In genomic region chr3:42526616-42527367, GRCh38 we compare ENCODE assay signal across 11 cellular contexts. TPM values are rescaled to one million over a fixed set of nuclear protein-coding genes. Genes with fewer than 3 reads are reported as not detected.
DNase-seq lines count a peak whose midpoint lies in the region; ATAC-seq, FAIRE-seq and TF ChIP-seq lines count a peak whose summit lies in the region.
"Had no signal": no experiment of that assay in that cellular context is flagged by ENCODE, and none has a peak within 500 bp of the region (broad histone marks: within the 10 kb centered on the region; RNA-seq: fewer than 3 reads in every experiment).

No MANE protein-coding gene starts in this region.

- POLR2A ChIA-PET in GM12878 (lab: Charles Lee): no interaction called here

- no peak for TF ChIP-seq POLR2A in GM12878 (IDR thresholded peaks at IDR 0.05; ENCODE audit: low read depth, low read length)

- ATAC-seq in GM21529 (IDR thresholded peaks at IDR 0.05; ENCODE audit: unreplicated experiment) (peak; percentile 45), GM12878 (peak; percentile 77), pancreas (no peak)
- ATAC-seq: esophagus mucosa had no signal

- CTCF ChIA-PET in GM12878 (lab: Yijun Ruan, JAX): interaction anchor here (0.5 to 1.4 kb wide), 2 partner anchors 280 to 621 kb away, joined by 3 to 4 read pairs; no protein-coding TSS in a partner anchor
- CTCF ChIA-PET in mammary epithelial cell (lab: Charles Lee; ENCODE audit: low non-redundant PET): interaction anchor here (0.6 kb wide), 1 partner anchor 25 kb away, joined by 4 read pairs; no protein-coding TSS in a partner anchor

- H3K4me3 ChIP-seq in GM12878: no peak overlapping the region
- no peak overlapping the region for H3K4me3 ChIP-seq in mammary epithelial cell (replicated peaks in 1 of 3; ENCODE audit: insufficient read depth in 1 of 3, low read depth in 2 of 3, low read length in 3 of 3)
- H3K4me3 ChIP-seq in pancreas: no peak overlapping the region

- FAIRE-seq in GM12878 (lab: Jason Lieb, UNC) (no peak), HTR-8/SVneo (lab: Jason Lieb, UNC) (no peak), pancreas (lab: Jason Lieb, UNC) (no peak)

- intact Hi-C loops in GM12878 (cut with micrococcal nuclease; ENCODE audit: unreplicated experiment): no loop called here
- intact Hi-C loops in mammary epithelial cell (cut with micrococcal nuclease): loop anchor here (10.0 kb wide), 1 partner anchor 562 kb away; the partner anchor contains the start of gene ULK4
- intact Hi-C loops in pancreas (cut with DNase I): loop anchor here in 1 of 3 donors (10.0 kb wide), 1 partner anchor 272 kb away; no protein-coding TSS in a partner anchor

- H3K4me2 ChIP-seq in GM12878 (ENCODE audit: control insufficient read depth, insufficient read depth) (no peak overlapping the region), mammary epithelial cell (ENCODE audit: insufficient read depth, low read depth, low read length) (no peak overlapping the region)

- dilution Hi-C loops in mammary epithelial cell (cut with HindIII; ENCODE audit: low sequenced_read_pairs): loop anchor here (5.0 to 10.0 kb wide), 2 partner anchors 84 to 292 kb away; no protein-coding TSS in a partner anchor

- SMC1A ChIA-PET in GM12878 (lab: Charles Lee; ENCODE audit: uncharacterized antibody, unreplicated experiment): no interaction called here

- BruUV-seq in GM12878 (replicated peaks; lab: Mats Ljungman, UMichigan) (no TSS peak), mammary epithelial cell (replicated peaks; lab: Mats Ljungman, UMichigan) (no TSS peak)

- RAD21 ChIA-PET in GM12878 (lab: Charles Lee; ENCODE audit: unreplicated experiment): no interaction called here

- TF ChIP-seq RAD21 in GM12878 (IDR thresholded peaks at IDR 0.05; ENCODE audit: insufficient read depth, low read depth, low read length): no peak

- H3K36me3 ChIP-seq in GM12878 (ENCODE audit: control insufficient read depth in 2 of 2, insufficient read depth in 2 of 2, low read length in 1 of 2) (no peaks in the 10 kb centered on the region), mammary epithelial cell (ENCODE audit: insufficient read depth, low read length) (no peaks in the 10 kb centered on the region), pancreas (no peaks in the 10 kb centered on the region)

- no peaks in the 10 kb centered on the region for H3K79me2 ChIP-seq in GM12878 (ENCODE audit: control insufficient read depth, insufficient read depth, low read length)
- no peaks in the 10 kb centered on the region for H3K79me2 ChIP-seq in mammary epithelial cell (ENCODE audit: insufficient read depth, low read length)

- H4K20me1 ChIP-seq in GM12878 (ENCODE audit: control insufficient read depth, insufficient read depth): no peaks in the 10 kb centered on the region
- no peaks in the 10 kb centered on the region for H4K20me1 ChIP-seq in mammary epithelial cell (ENCODE audit: insufficient read depth, low read length)

- H3K27ac ChIP-seq in GM12878 (ENCODE audit: control insufficient read depth, insufficient read depth) (no peak overlapping the region), mammary epithelial cell (ENCODE audit: insufficient read depth, low read depth, low read length) (no peak overlapping the region), pancreas (no peak overlapping the region)

- TF ChIP-seq EP300 in GM12878 (IDR thresholded peaks at IDR 0.05; ENCODE audit: borderline replicate concordance in 1 of 2, control insufficient read depth in 1 of 2, low read depth in 2 of 2, low read length in 2 of 2): no peak

- no peaks in the 10 kb centered on the region for H3K9me3 ChIP-seq in GM12878 (replicated peaks; ENCODE audit: control insufficient read depth, insufficient read depth, low read length)
- H3K9me3 ChIP-seq in mammary epithelial cell (replicated peaks; ENCODE audit: insufficient read depth, low read length): no peaks in the 10 kb centered on the region
- no peaks in the 10 kb centered on the region for H3K9me3 ChIP-seq in pancreas

- peak; percentile 70 for DNase-seq in activated CD4-positive, alpha-beta T cell treated with anti-CD3 and anti-CD28 coated beads for 48 hours
- DNase-seq in GM12878 (ENCODE audit: low read depth, low spot score) (no peak), dedifferentiated amniotic fluid mesenchymal stem cell (ENCODE audit: extremely low spot score) (no peak), HTR-8/SVneo (ENCODE audit: insufficient read length, low spot score) (no peak), mammary epithelial cell (no peak), pancreas (no peak)
- DNase-seq in stimulated activated CD4-positive, alpha-beta T cell treated with anti-CD3 and anti-CD28 coated beads, TNF-alpha, amount 100 ng/mL, for 48 hours (ENCODE audit: low read depth in 3 of 3): peak in 2 of 3 donors; percentile 35 to 42
- DNase-seq: kidney glomerular epithelial cell, OCI-M1 had no signal

- in situ Hi-C loops in GM12878 (cut with MboI) (no loop called here), mammary epithelial cell (cut with MboI; ENCODE audit: low sequenced_read_pairs in 2 of 2) (loop anchor here in 1 of 2 donors (25.0 kb wide), 1 partner anchor 289 kb away; no protein-coding TSS in a partner anchor)

- no peak overlapping the region for H3K9ac ChIP-seq in GM12878 (ENCODE audit: control insufficient read depth, insufficient read depth, low read length)
- no peak overlapping the region for H3K9ac ChIP-seq in mammary epithelial cell (ENCODE audit: insufficient read depth, low read length)

- H2AFZ ChIP-seq in GM12878 (ENCODE audit: control insufficient read depth, low read depth, low read length): no peak overlapping the region
- H2AFZ ChIP-seq in mammary epithelial cell (ENCODE audit: low read depth, low read length): no peak overlapping the region

- WGBS in GM12878 (ENCODE audit: insufficient coverage, insufficient replicate concordance, low lambda C conversion rate, missing lambda C conversion rate): 12% methylated on average over 15 of the region's 15 CpGs
- 54% methylated on average over 10 of the region's 15 CpGs for WGBS in mammary epithelial cell (ENCODE audit: low coverage, missing lambda C conversion rate)
- 80 to 87% methylated on average over 15 of the region's 15 CpGs for WGBS in pancreas, 2 donors

- no peaks in the 10 kb centered on the region for H3K4me1 ChIP-seq in GM12878 (ENCODE audit: control insufficient read depth, insufficient read depth, low read length)
- H3K4me1 ChIP-seq in mammary epithelial cell (ENCODE audit: insufficient read depth, low read length): peaks cover 2% of the 10 kb centered on the region
- no peaks in the 10 kb centered on the region for H3K4me1 ChIP-seq in pancreas

- TF ChIP-seq CTCF in GM12878 (IDR thresholded peaks at IDR 0.05 in 2 of 3, conservative IDR thresholded peaks at IDR 0.05 in 1 of 3; ENCODE audit: control insufficient read depth in 2 of 3, extremely low read depth in 1 of 3, insufficient read depth in 1 of 3, low read depth in 3 of 3, low read length in 3 of 3) (peak in 1 of 3 experiments; percentile 20; a peak in 1 of 6 replicates), mammary epithelial cell (conservative IDR thresholded peaks at IDR 0.05 in 1 of 2, IDR thresholded peaks at IDR 0.05 in 1 of 2; ENCODE audit: extremely low read depth in 1 of 2, insufficient read depth in 1 of 2, low read depth in 1 of 2, low read length in 2 of 2) (no peak), pancreas (IDR thresholded peaks at IDR 0.05) (no peak)

- H3K27me3 ChIP-seq in GM12878 (replicated peaks in 1 of 2; ENCODE audit: control insufficient read depth in 2 of 2, insufficient read depth in 2 of 2, low read length in 1 of 2) (no peaks in the 10 kb centered on the region; a peak in 2 of 4 replicates), mammary epithelial cell (ENCODE audit: insufficient read depth, low read length) (no peaks in the 10 kb centered on the region), pancreas (no peaks in the 10 kb centered on the region)

RNA-seq across cellular contexts. Expression of gene VIPR1, which starts 24.3 kb away (rescaled TPM):
- 0.35 TPM in 1 of 2 replicates, not detected in the other for total RNA-seq in GM12878 (2013; cell fraction: nucleolus; rRNA removed)
- total RNA-seq in GM12878 (2014; rRNA removed) (not detected in 2 replicates), GM12878 (2014; rRNA removed; fragmentation: Illumina TruSeq; extraction: Trizol) (not detected in 2 replicates), GM12878 (2021) (0.18 and 0.29 TPM in 2 replicates), mammary epithelial cell (10 to 100 TPM in 1 of 2 donors, 1 to 10 TPM in 1; 4.7 to 21.3 TPM), pancreas (1 to 10 TPM in 5 of 6 donors, under 1 TPM in 1; 0.47 to 3.4 (median 1.9) TPM)
- polyA plus RNA-seq in GM12878 (2011; ENCODE audit: low read depth): 0.59 TPM
- polyA plus RNA-seq in GM12878 (2011; rRNA removed) (not detected in 2 replicates), GM12878 (2014; fragmentation: Illumina TruSeq; extraction: Trizol) (0.03 TPM in 1 of 2 replicates, not detected in the other), GM12878 (2014; fragmentation: Nextera tagmentation; extraction: Ambion mirVana) (not detected), GM12878 (2014; rRNA removed) (0.04 and 0.28 TPM in 2 replicates), GM12878 (2016; fragmentation: Nextera tagmentation; extraction: Ambion mirVana) (under 1 TPM in 1 of 2 experiments, not detected in 1; 0.07 TPM), mammary epithelial cell (0.77 TPM), pancreas (10 to 100 TPM in 1 of 2 donors, 1 to 10 TPM in 1; 3.4 to 10.6 TPM)
- 0.04 TPM in 1 of 2 replicates, not detected in the other for polyA plus RNA-seq in GM12878 (2011; cell fraction: cytosol; rRNA removed)
- polyA plus RNA-seq in GM12878 (2011; cell fraction: nucleus; rRNA removed): 0.04 TPM in 1 of 2 replicates, not detected in the other
- polyA plus RNA-seq in GM12878 (2012): 0.74 and 1.2 TPM in 2 replicates
- 0.07 and 0.21 TPM in 2 replicates for polyA minus RNA-seq in GM12878 (2011; rRNA and poly(A)+ RNA removed)
- not detected in 2 replicates for polyA minus RNA-seq in GM12878 (2011; cell fraction: cytosol; rRNA and poly(A)+ RNA removed)
- polyA minus RNA-seq in GM12878 (2011; cell fraction: nucleus; rRNA and poly(A)+ RNA removed): not detected in 2 replicates
- polyA minus RNA-seq in mammary epithelial cell: 12.5 TPM

RNA-seq across cellular contexts. Expression of gene SEC22C, which starts 55.0 kb away (rescaled TPM):
- total RNA-seq in GM12878 (2013; cell fraction: nucleolus; rRNA removed): 49.4 and 57.2 TPM in 2 replicates
- total RNA-seq in GM12878 (2014; rRNA removed) (45.0 and 56.6 TPM in 2 replicates), GM12878 (2014; rRNA removed; fragmentation: Illumina TruSeq; extraction: Trizol) (41.0 and 44.9 TPM in 2 replicates), GM12878 (2021) (35.8 and 36.2 TPM in 2 replicates), mammary epithelial cell (10 to 100 TPM; 53.2 to 68.7 TPM), pancreas (10 to 100 TPM; 19.5 to 26.1 (median 21.7) TPM)
- polyA plus RNA-seq in GM12878 (2011; ENCODE audit: low read depth): 18.2 TPM
- polyA plus RNA-seq in GM12878 (2011; rRNA removed) (29.6 and 31.1 TPM in 2 replicates), GM12878 (2014; fragmentation: Illumina TruSeq; extraction: Trizol) (39.5 and 47.5 TPM in 2 replicates), GM12878 (2014; fragmentation: Nextera tagmentation; extraction: Ambion mirVana) (10 to 100 TPM; 15.6 to 19.3 TPM), GM12878 (2014; rRNA removed) (38.6 and 44.4 TPM in 2 replicates), GM12878 (2016; fragmentation: Nextera tagmentation; extraction: Ambion mirVana) (10 to 100 TPM; 46.0 to 47.0 TPM), mammary epithelial cell (34.2 TPM), pancreas (10 to 100 TPM; 12.0 to 23.7 TPM)
- 25.3 and 26.2 TPM in 2 replicates for polyA plus RNA-seq in GM12878 (2011; cell fraction: cytosol; rRNA removed)
- 17.2 and 19.9 TPM in 2 replicates for polyA plus RNA-seq in GM12878 (2011; cell fraction: nucleus; rRNA removed)
- 19.5 and 21.3 TPM in 2 replicates for polyA plus RNA-seq in GM12878 (2012)
- 21.8 and 21.9 TPM in 2 replicates for polyA minus RNA-seq in GM12878 (2011; rRNA and poly(A)+ RNA removed)
- 6.8 and 10.2 TPM in 2 replicates for polyA minus RNA-seq in GM12878 (2011; cell fraction: cytosol; rRNA and poly(A)+ RNA removed)
- polyA minus RNA-seq in GM12878 (2011; cell fraction: nucleus; rRNA and poly(A)+ RNA removed): 4.8 and 8.6 TPM in 2 replicates
- polyA minus RNA-seq in mammary epithelial cell: 46.7 TPM

Comparison
In these comparisons a context has a peak if more than half of its experiments do, and no peak if none do; other contexts are left out.
1. ATAC-seq: peak in GM21529 (single experiment) and GM12878 (single experiment); none in pancreas (0 of 4).
2. DNase-seq: peak in activated CD4-positive, alpha-beta T cell treated with anti-CD3 and anti-CD28 coated beads for 48 hours (single experiment) and stimulated activated CD4-positive, alpha-beta T cell treated with anti-CD3 and anti-CD28 coated beads, TNF-alpha, amount 100 ng/mL, for 48 hours (2 of 3); none in GM12878 (single experiment), dedifferentiated amniotic fluid mesenchymal stem cell (single experiment), HTR-8/SVneo (single experiment), mammary epithelial cell (single experiment) and pancreas (0 of 6).